In genomic region chr14:20801726-20802125, GRCh38 we compare ENCODE assay signal across 11 cellular contexts. TPM values are rescaled to one million over a fixed set of nuclear protein-coding genes. Genes with fewer than 3 reads are reported as not detected.
DNase-seq lines count a peak whose midpoint lies in the region; ATAC-seq and TF ChIP-seq lines count a peak whose summit lies in the region.
"Had no signal": no experiment of that assay in that cellular context is flagged by ENCODE, and none has a peak within 500 bp of the region (broad histone marks: within the 10 kb centered on the region; RNA-seq: fewer than 3 reads in every experiment).

No MANE protein-coding gene starts in this region.

- H3K27ac ChIP-seq in esophagus muscularis mucosa (replicated peaks in 1 of 4) (peak overlapping the region; percentile 49 to 67 (median 62)), mucosa of rectum (ENCODE audit: low read depth in 2 of 2, low read length in 2 of 2) (peak overlapping the region; percentile 85 to 88), testis (peak overlapping the region; percentile 75 to 82)

- peak overlapping the region; percentile 47 to 62 for H3K9ac ChIP-seq in mucosa of rectum (ENCODE audit: low read depth in 1 of 2, low read length in 2 of 2)

- TF ChIP-seq CTCF in esophagus muscularis mucosa (IDR thresholded peaks at IDR 0.05) (no peak), testis (IDR thresholded peaks at IDR 0.05) (no peak)

- intact Hi-C loops in esophagus muscularis mucosa (cut with DNase I) (no loop called here), testis (cut with DNase I; ENCODE audit: low total_unique reads) (no loop called here)

- H3K4me3 ChIP-seq in esophagus muscularis mucosa (peak overlapping the region; percentile 36 to 56 (median 44)), mucosa of rectum (ENCODE audit: low read length in 2 of 2) (peak overlapping the region; percentile 60 to 67), testis (peak overlapping the region; percentile 32 to 64)

- H3K4me1 ChIP-seq in esophagus muscularis mucosa (peaks cover 15 to 24% (median 21%) of the 10 kb centered on the region in 4 donors), mucosa of rectum (ENCODE audit: control insufficient read depth in 2 of 2, insufficient read depth in 2 of 2, low read length in 2 of 2) (peaks cover 14 to 20% of the 10 kb centered on the region in 2 donors), testis (peaks cover 17% of the 10 kb centered on the region)

- H3K36me3 ChIP-seq in esophagus muscularis mucosa (no peaks in the 10 kb centered on the region), mucosa of rectum (ENCODE audit: control insufficient read depth in 2 of 2, insufficient read depth in 2 of 2, low read length in 2 of 2) (no peaks in the 10 kb centered on the region), testis (ENCODE audit: low read depth, missing control alignments) (no peaks in the 10 kb centered on the region)

- H3K9me3 ChIP-seq in esophagus muscularis mucosa (no peaks in the 10 kb centered on the region), mucosa of rectum (ENCODE audit: control insufficient read depth in 2 of 2, low read length in 2 of 2) (no peaks in the 10 kb centered on the region), testis (no peaks in the 10 kb centered on the region)

- TF ChIP-seq EP300 in esophagus muscularis mucosa (IDR thresholded peaks at IDR 0.05): no peak

- DNase-seq in HT-29 (ENCODE audit: low spot score) (peak; percentile 32), esophagus muscularis mucosa (ENCODE audit: extremely low spot score) (no peak), testis (peak; percentile 58), HPDE6-E6E7 (ENCODE audit: extremely low spot score) (no peak), ACHN (no peak)
- DNase-seq in stimulated activated CD4-positive, alpha-beta T cell treated with anti-CD3 and anti-CD28 coated beads, Interleukin-4, amount 100 ng/mL, for 4 hours: no peak
- DNase-seq: CD4-positive, alpha-beta T cell had no signal

- 50% methylated on average over 3 of the region's 9 CpGs for WGBS in esophagus muscularis mucosa
- WGBS in testis, 2 donors: 19 to 21% methylated on average over 4 to 9 of the region's 9 CpGs

- H3K27me3 ChIP-seq in esophagus muscularis mucosa (peaks cover 0 to 9% (median 0%) of the 10 kb centered on the region in 4 donors), mucosa of rectum (ENCODE audit: control insufficient read depth in 2 of 2, insufficient read depth in 2 of 2, low read length in 2 of 2) (no peaks in the 10 kb centered on the region), testis (no peaks in the 10 kb centered on the region)

- TF ChIP-seq POLR2A in esophagus muscularis mucosa (IDR thresholded peaks at IDR 0.05; ENCODE audit: low read depth) (no peak), testis (IDR thresholded peaks at IDR 0.05) (no peak)

- ATAC-seq in GM18502 (IDR thresholded peaks at IDR 0.05; ENCODE audit: poor library complexity, unreplicated experiment): no peak

- in situ Hi-C loops in ACHN (cut with HindIII; ENCODE audit: low pct_ligation_motif_present, low pct_unique_long_range_greater_than_20kb, low sequenced_read_pairs): no loop called here

RNA-seq across cellular contexts. Expression of gene RNASE1, which starts 0.9 kb away (rescaled TPM):
- total RNA-seq in HT-29 (2014; rRNA removed; shearing (Covaris generic)): 0.37 and 7.7 TPM in 2 replicates
- total RNA-seq in esophagus muscularis mucosa: 100 to 1,000 TPM; 270 to 766 (median 341) TPM
- total RNA-seq in testis: 1,000 to 10,000 TPM; 2,192 to 2,939 TPM
- polyA plus RNA-seq in testis (ENCODE audit: insufficient read depth, low read depth, low replicate concordance): 1,880 TPM
- total RNA-seq: activated CD8-positive, alpha-beta memory T cell treated with anti-CD3 and anti-CD28 coated beads for 36 hours; CD4-positive, alpha-beta T cell had no signal

RNA-seq across cellular contexts. Expression of gene RNASE6, which starts 20.7 kb away (rescaled TPM):
- total RNA-seq in HT-29 (2014; rRNA removed; shearing (Covaris generic)): not detected in 2 replicates
- total RNA-seq in esophagus muscularis mucosa: 10 to 100 TPM in 1 of 4 donors, 1 to 10 TPM in 3; 5.2 to 23.9 (median 8.0) TPM
- total RNA-seq in testis: 1 to 10 TPM in 1 of 2 donors, under 1 TPM in 1; 0.71 to 7.4 TPM
- polyA plus RNA-seq in testis (ENCODE audit: insufficient read depth, low read depth, low replicate concordance): 11.0 TPM

RNA-seq across cellular contexts. Expression of gene EDDM3B, which starts 33.5 kb away (rescaled TPM):
- not detected in 2 replicates for total RNA-seq in HT-29 (2014; rRNA removed; shearing (Covaris generic))
- total RNA-seq in esophagus muscularis mucosa (not detected), testis (not detected)
- polyA plus RNA-seq in testis (ENCODE audit: insufficient read depth, low read depth, low replicate concordance): not detected
- total RNA-seq: activated CD8-positive, alpha-beta memory T cell treated with anti-CD3 and anti-CD28 coated beads for 36 hours; CD4-positive, alpha-beta T cell had no signal
- polyA plus RNA-seq: adipose tissue had no signal

RNA-seq across cellular contexts. Expression of gene EDDM3A, which starts 56.0 kb away (rescaled TPM):
- not detected in 2 replicates for total RNA-seq in HT-29 (2014; rRNA removed; shearing (Covaris generic))
- not detected for total RNA-seq in esophagus muscularis mucosa
- under 1 TPM in 1 of 2 donors, not detected in 1; 0.39 TPM for total RNA-seq in testis
- 1.9 TPM for polyA plus RNA-seq in testis (ENCODE audit: insufficient read depth, low read depth, low replicate concordance)
- total RNA-seq: activated CD8-positive, alpha-beta memory T cell treated with anti-CD3 and anti-CD28 coated beads for 36 hours; CD4-positive, alpha-beta T cell had no signal
- polyA plus RNA-seq: adipose tissue had no signal

Comparison
In these comparisons a context has a peak if more than half of its experiments do, and no peak if none do; other contexts are left out.
1. DNase-seq: peak in HT-29 (single experiment) and testis (single experiment); none in esophagus muscularis mucosa (single experiment), HPDE6-E6E7 (single experiment), stimulated activated CD4-positive, alpha-beta T cell treated with anti-CD3 and anti-CD28 coated beads, Interleukin-4, amount 100 ng/mL, for 4 hours (0 of 2) and ACHN (single experiment).
2. RNA of gene RNASE1, which starts 0.9 kb away (total RNA-seq): 2,192 to 2,939 TPM in testis and 270 to 766 TPM in esophagus muscularis mucosa; 0.37 to 7.7 TPM in HT-29; every median in the first group is over 10 times any median in the second.
3. Peak in every context shown above with its lines, with median percentiles within 50 percentile points of each other: H3K27ac ChIP-seq and H3K4me3 ChIP-seq.